ENCODE assay signal across 8 cellular contexts in the genomic region with DNA sequence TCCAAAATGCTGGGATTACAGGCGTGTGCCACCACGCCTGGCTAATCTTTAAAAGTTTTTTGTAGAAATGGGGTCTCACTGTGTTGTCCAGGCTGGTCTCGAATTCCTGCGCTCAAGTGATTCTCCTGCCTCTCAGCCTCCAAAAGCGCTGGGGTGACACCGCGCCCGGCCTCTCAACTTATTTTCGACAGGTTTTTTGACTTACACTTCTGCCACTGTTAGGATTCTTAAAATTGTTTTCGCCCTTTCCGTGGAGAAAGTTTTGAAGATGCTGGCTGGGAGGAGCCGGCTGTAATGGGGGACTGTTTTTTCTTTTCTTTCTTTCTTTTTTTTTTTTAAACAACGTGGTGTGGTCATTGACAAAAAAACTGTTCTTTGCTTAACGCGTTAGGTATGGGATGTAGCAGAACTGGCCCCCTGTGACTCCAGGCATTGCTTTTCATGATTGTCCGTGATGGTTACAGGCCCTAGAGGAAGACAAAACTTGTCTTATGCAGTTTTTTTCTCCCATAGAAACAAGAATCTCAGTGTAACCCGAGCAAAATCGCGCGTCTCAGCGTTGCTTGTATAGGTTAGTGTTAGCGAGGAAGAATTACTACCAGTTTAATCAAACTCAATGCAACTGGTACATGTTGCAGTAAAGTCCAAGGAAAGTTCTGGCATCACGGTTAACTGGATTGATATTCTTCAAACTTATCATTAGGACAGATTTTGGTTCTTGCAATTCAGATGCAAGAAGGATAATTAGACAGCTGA. TPM values are rescaled to one million over a fixed set of nuclear protein-coding genes. Genes with fewer than 3 reads are reported as not detected.
A peak's percentile ranks its signal among the peaks of the same experiment; 100 is the strongest.
DNase-seq lines count a peak whose midpoint lies in the region; ATAC-seq lines count a peak whose summit lies in the region.

No MANE protein-coding gene starts in this region.

- no peaks in the 10 kb centered on the region for H3K9me3 ChIP-seq in duodenal mucosa (ENCODE audit: control insufficient read depth in 1 of 2, low read length in 2 of 2)

- no peaks in the 10 kb centered on the region for H3K27me3 Mint-ChIP-seq in T-helper 2 cell treated with Interferon-gamma antibody and Interleukin-4, amounts not matched to agents 5 μg/mL and 100 μg/mL, for 36 hours (ENCODE audit: low read depth)
- H3K27me3 Mint-ChIP-seq in naive B cell = no peaks in the 10 kb centered on the region

- peak overlapping the region; percentile 91 for H3K27ac Mint-ChIP-seq in T-helper 2 cell treated with Interferon-gamma antibody and Interleukin-4, amounts not matched to agents 5 μg/mL and 100 μg/mL, for 36 hours
- peak overlapping the region; percentile 71 to 99 (median 98) for H3K27ac Mint-ChIP-seq in naive B cell

- peak overlapping the region; percentile 51 to 80 for H3K9ac ChIP-seq in duodenal mucosa (ENCODE audit: low read depth in 1 of 2, low read length in 2 of 2)

- no peaks in the 10 kb centered on the region for H3K27me3 ChIP-seq in duodenal mucosa (ENCODE audit: control insufficient read depth in 1 of 2, insufficient read depth in 2 of 2, low read length in 2 of 2)

- peaks cover 15 to 32% of the 10 kb centered on the region in 2 donors for H3K4me1 ChIP-seq in duodenal mucosa (ENCODE audit: control insufficient read depth in 1 of 2, insufficient read depth in 2 of 2, low read length in 2 of 2)

- peaks cover 26% of the 10 kb centered on the region for H3K36me3 Mint-ChIP-seq in T-helper 2 cell treated with Interferon-gamma antibody and Interleukin-4, amounts not matched to agents 5 μg/mL and 100 μg/mL, for 36 hours (ENCODE audit: low read depth)
- H3K36me3 Mint-ChIP-seq in naive B cell = no peaks in the 10 kb centered on the region

- peak overlapping the region; percentile 43 for H3K27ac ChIP-seq in duodenal mucosa (ENCODE audit: low read depth, low read length)

- H3K4me3 ChIP-seq in duodenal mucosa (ENCODE audit: low read depth in 1 of 2, low read length in 2 of 2) = peak overlapping the region; percentile 70 to 73

- no peak for ATAC-seq in naive B cell (ENCODE audit: low read depth in 2 of 2)
- ATAC-seq in HG02870 (IDR thresholded peaks at IDR 0.05; ENCODE audit: unreplicated experiment) = no peak
- no peak for ATAC-seq in GM21515 (IDR thresholded peaks at IDR 0.05; ENCODE audit: unreplicated experiment)

- H3K4me1 Mint-ChIP-seq in T-helper 2 cell treated with Interferon-gamma antibody and Interleukin-4, amounts not matched to agents 5 μg/mL and 100 μg/mL, for 36 hours (ENCODE audit: low read depth) = peaks cover 33% of the 10 kb centered on the region
- H3K4me1 Mint-ChIP-seq in naive B cell = peaks cover 19 to 59% (median 38%) of the 10 kb centered on the region in 3 donors

- H3K4me3 Mint-ChIP-seq in T-helper 2 cell treated with Interferon-gamma antibody and Interleukin-4, amounts not matched to agents 5 μg/mL and 100 μg/mL, for 36 hours = peak overlapping the region; percentile 97
- H3K4me3 Mint-ChIP-seq in naive B cell = peak overlapping the region; percentile 84 to 95 (median 89)

- intact Hi-C loops in posterior vena cava (cut with DNase I) = no loop called here

- DNase-seq in activated T-cell treated with anti-CD3 and anti-CD28 coated beads, Interleukin-2, amount 50 U/mL, for 1 hour = peak; percentile 43
- DNase-seq in activated T-cell treated with anti-CD3 and anti-CD28 coated beads for 4 hours (no peak), naive B cell (peak; percentile 38), posterior vena cava (ENCODE audit: low spot score) (no peak)
- peak; percentile 9 for DNase-seq in T-helper 2 cell treated with Interferon-gamma antibody and Interleukin-4, amounts not matched to agents 5 μg/mL and 100 μg/mL, for 36 hours (ENCODE audit: low spot score)

- H3K36me3 ChIP-seq in duodenal mucosa (ENCODE audit: control insufficient read depth in 1 of 2, insufficient read depth in 2 of 2, low read length in 2 of 2) = peaks cover 0 to 10% of the 10 kb centered on the region in 2 donors

- no peaks in the 10 kb centered on the region for H3K9me3 Mint-ChIP-seq in T-helper 2 cell treated with Interferon-gamma antibody and Interleukin-4, amounts not matched to agents 5 μg/mL and 100 μg/mL, for 36 hours
- no peaks in the 10 kb centered on the region for H3K9me3 Mint-ChIP-seq in naive B cell

RNA-seq across cellular contexts. Expression of gene RAC1, which starts 1.2 kb away (rescaled TPM):
- polyA plus RNA-seq in naive B cell (ENCODE audit: low read depth in 6 of 6) = 100 to 1,000 TPM; 228 to 346 (median 298) TPM
- 100 to 1,000 TPM; 198 to 227 TPM for total RNA-seq in posterior vena cava

RNA-seq across cellular contexts. Expression of gene FAM220A, which starts 26.8 kb away (rescaled TPM):
- polyA plus RNA-seq in naive B cell (ENCODE audit: low read depth in 6 of 6) = 10 to 100 TPM in 2 of 6 donors, 1 to 10 TPM in 4; 4.3 to 12.2 (median 8.8) TPM
- 10 to 100 TPM; 13.2 to 16.0 TPM for total RNA-seq in posterior vena cava

Comparison
In these comparisons a context has a peak if more than half of its experiments do, and no peak if none do; other contexts are left out.
1. DNase-seq: peak in activated T-cell treated with anti-CD3 and anti-CD28 coated beads, Interleukin-2, amount 50 U/mL, for 1 hour (single experiment), T-helper 2 cell treated with Interferon-gamma antibody and Interleukin-4, amounts not matched to agents 5 μg/mL and 100 μg/mL, for 36 hours (single experiment) and naive B cell (single experiment); none in activated T-cell treated with anti-CD3 and anti-CD28 coated beads for 4 hours (single experiment) and posterior vena cava (single experiment).